In the genomic region with DNA sequence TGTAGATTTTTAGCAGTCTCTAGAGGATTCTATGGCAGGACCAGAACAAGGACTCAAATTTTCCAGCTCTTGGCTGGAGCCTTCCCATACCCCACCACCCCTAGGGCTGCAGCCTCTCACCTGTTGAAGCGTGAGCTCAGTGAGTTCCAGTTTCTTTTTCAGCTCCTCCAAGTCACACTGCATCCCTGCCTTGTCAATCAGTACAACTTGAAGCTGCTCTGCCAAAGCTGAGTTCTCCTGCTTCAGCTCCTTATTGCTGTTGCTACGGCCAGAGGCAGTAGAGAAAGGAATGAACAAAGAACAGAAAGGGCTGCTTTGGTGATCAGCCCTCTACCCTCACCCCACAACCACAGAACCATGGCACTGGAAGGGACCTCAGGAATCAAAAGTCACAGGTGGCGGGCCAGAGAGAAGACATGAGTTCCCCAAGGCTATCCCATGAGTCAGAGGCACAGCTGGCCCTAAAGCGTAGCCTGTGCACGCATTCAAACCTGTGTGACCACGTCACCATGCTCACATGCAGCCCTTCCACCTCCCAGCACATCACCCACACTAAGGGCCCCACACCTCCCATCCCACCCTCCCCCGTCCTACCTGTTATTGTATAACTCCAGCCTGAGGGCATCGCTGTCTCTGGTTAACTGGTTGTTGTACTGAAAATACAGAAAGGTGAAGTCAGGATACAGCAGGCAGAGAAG, we compare ENCODE assay signal across 27 cellular contexts.
A peak's percentile ranks its signal among the peaks of the same experiment; 100 is the strongest.
DNase-seq lines count a peak whose midpoint lies in the region; ATAC-seq and TF ChIP-seq lines count a peak whose summit lies in the region.
"Had no signal": no experiment of that assay in that cellular context is flagged by ENCODE, and none has a peak within 500 bp of the region (broad histone marks: within the 10 kb centered on the region; RNA-seq: fewer than 3 reads in every experiment).

No MANE protein-coding gene starts in this region.

- no peak overlapping the region for H2AK5ac ChIP-seq in mesendoderm (ENCODE audit: low read length)
- no peak overlapping the region for H2AK5ac ChIP-seq in H9 (ENCODE audit: insufficient read length, low read length)

- no peak overlapping the region for H3T11ph ChIP-seq in H9 (ENCODE audit: low read length)

- H2BK20ac ChIP-seq in H9 (ENCODE audit: low read depth, low read length, poor library complexity, severe bottlenecking), result no peak overlapping the region

- no peak overlapping the region for H2BK15ac ChIP-seq in mesendoderm (replicated peaks; ENCODE audit: low read depth)
- no peak overlapping the region for H2BK15ac ChIP-seq in H9 (ENCODE audit: low read depth, low read length)

- no peak for TF ChIP-seq POLR2A in breast epithelium (IDR thresholded peaks at IDR 0.05)

- H3K4me3 ChIP-seq in breast epithelium, result no peak overlapping the region
- peak overlapping the region; percentile 40 for H3K4me3 ChIP-seq in epithelial cell of proximal tubule (ENCODE audit: low read depth, low read length)
- no peak overlapping the region for H3K4me3 ChIP-seq in mesendoderm (ENCODE audit: low read length)
- H3K4me3 ChIP-seq: left ventricle myocardium inferior, psoas muscle, thoracic aorta had no signal

- H3K4me2 ChIP-seq in mesendoderm (ENCODE audit: low read length) (no peak overlapping the region), H9 (ENCODE audit: insufficient read depth, insufficient read length, low read length) (no peak overlapping the region)
- H3K4me2 ChIP-seq: SK-N-SH had no signal

- no peak for ATAC-seq in HG03571 (IDR thresholded peaks at IDR 0.05; ENCODE audit: unreplicated experiment)
- ATAC-seq: activated T-helper 17 cell treated with anti-CD3 and anti-CD28 coated beads, Interleukin-2, amount 50 U/mL, for 72 hours; psoas muscle; stimulated activated naive B cell treated with anti-CD40 and anti-IgM and Interleukin-4, amounts not matched to agents 10 μg/mL and 1 μg/mL and 100 μg/mL, for 72 hours had no signal

- H3K9me3 ChIP-seq in breast epithelium (no peaks in the 10 kb centered on the region), H9 (ENCODE audit: control insufficient read depth, low read depth, low read length) (no peaks in the 10 kb centered on the region)
- H3K9me3 ChIP-seq: left ventricle myocardium inferior, psoas muscle, SK-N-SH, thoracic aorta had no signal

- H3K9me3 Mint-ChIP-seq in MCF 10A (ENCODE audit: unreplicated experiment), result no peaks in the 10 kb centered on the region
- no peaks in the 10 kb centered on the region for H3K9me3 Mint-ChIP-seq in H9
- H3K9me3 Mint-ChIP-seq: activated T-helper 17 cell treated with anti-CD3 and anti-CD28 coated beads, Interleukin-2, amount 50 U/mL, for 72 hours; CD4-positive, alpha-beta memory T cell; stimulated activated naive B cell treated with anti-CD40 and anti-IgM and Interleukin-4, amounts not matched to agents 10 μg/mL and 1 μg/mL and 100 μg/mL, for 72 hours had no signal

- H3K4me1 Mint-ChIP-seq in MCF 10A (ENCODE audit: insufficient read depth, unreplicated experiment) (peaks cover 10% of the 10 kb centered on the region), H9 (peaks cover 4 to 11% of the 10 kb centered on the region in 2 experiments)
- H3K4me1 Mint-ChIP-seq: activated T-helper 17 cell treated with anti-CD3 and anti-CD28 coated beads, Interleukin-2, amount 50 U/mL, for 72 hours; CD4-positive, alpha-beta memory T cell; stimulated activated naive B cell treated with anti-CD40 and anti-IgM and Interleukin-4, amounts not matched to agents 10 μg/mL and 1 μg/mL and 100 μg/mL, for 72 hours had no signal

- H3K36me3 Mint-ChIP-seq in MCF 10A (ENCODE audit: insufficient read depth, unreplicated experiment) (no peaks in the 10 kb centered on the region), H9 (ENCODE audit: insufficient read depth in 1 of 3, low read depth in 3 of 3) (no peaks in the 10 kb centered on the region)
- H3K36me3 Mint-ChIP-seq: activated naive CD8-positive, alpha-beta T cell; CD4-positive, alpha-beta memory T cell; stimulated activated naive B cell treated with anti-CD40 and anti-IgM and Interleukin-4, amounts not matched to agents 10 μg/mL and 1 μg/mL and 100 μg/mL, for 72 hours had no signal

- no peak overlapping the region for H4K5ac ChIP-seq in mesendoderm (ENCODE audit: low read length)
- H4K5ac ChIP-seq in H9 (ENCODE audit: insufficient read length, low read depth, low read length), result no peak overlapping the region

- H3K23ac ChIP-seq in mesendoderm (ENCODE audit: low read length) (no peak overlapping the region), H9 (ENCODE audit: insufficient read length, low read depth, low read length) (no peak overlapping the region)

- H4K8ac ChIP-seq in mesendoderm (ENCODE audit: low read depth, low read length), result no peak overlapping the region
- no peak overlapping the region for H4K8ac ChIP-seq in H9 (replicated peaks; ENCODE audit: insufficient read length, low read depth, low read length)

- H2BK5ac ChIP-seq in mesendoderm (ENCODE audit: low read length) (no peak overlapping the region), H9 (ENCODE audit: insufficient read length, low read length) (no peak overlapping the region)

- H3K27ac ChIP-seq in breast epithelium (no peak overlapping the region), mesendoderm (ENCODE audit: low read depth, low read length) (no peak overlapping the region), H9 (ENCODE audit: insufficient read length, low read depth, low read length) (no peak overlapping the region)
- H3K27ac ChIP-seq: left ventricle myocardium inferior, psoas muscle, thoracic aorta, VCaP had no signal

- no TSS peak for BruUV-seq in MCF 10A (replicated peaks; lab: Mats Ljungman, UMichigan)

- H3K4ac ChIP-seq in mesendoderm (ENCODE audit: low read depth, low read length), result no peak overlapping the region
- no peak overlapping the region for H3K4ac ChIP-seq in H9 (ENCODE audit: low read depth, low read length)

- H3K27me3 ChIP-seq in breast epithelium (no peaks in the 10 kb centered on the region), mesendoderm (ENCODE audit: insufficient read depth, low read length, poor library complexity) (no peaks in the 10 kb centered on the region), H9 (ENCODE audit: insufficient read depth, low read length) (no peaks in the 10 kb centered on the region)

- no CpG with 5 or more reads among the region's 8 CpGs for WGBS in mesendoderm (ENCODE audit: extremely low coverage, insufficient coverage, low lambda C conversion rate)
- no CpG with 5 or more reads among the region's 8 CpGs for WGBS in H9 (ENCODE audit: extremely low coverage, insufficient read length, low lambda C conversion rate)

- no peak overlapping the region for H3K4me3 Mint-ChIP-seq in MCF 10A (ENCODE audit: unreplicated experiment)
- H3K4me3 Mint-ChIP-seq in H9, result no peak overlapping the region; a peak in 1 of 5 replicates
- H3K4me3 Mint-ChIP-seq: activated naive CD8-positive, alpha-beta T cell; activated T-helper 17 cell treated with anti-CD3 and anti-CD28 coated beads, Interleukin-2, amount 50 U/mL, for 72 hours; stimulated activated naive B cell treated with anti-CD40 and anti-IgM and Interleukin-4, amounts not matched to agents 10 μg/mL and 1 μg/mL and 100 μg/mL, for 72 hours had no signal

- H3K56ac ChIP-seq in mesendoderm (ENCODE audit: low read length), result no peak overlapping the region
- H3K56ac ChIP-seq in H9 (ENCODE audit: insufficient read length, low read depth, low read length), result no peak overlapping the region

- H3K4me1 ChIP-seq in breast epithelium (no peaks in the 10 kb centered on the region), mesendoderm (ENCODE audit: control insufficient read depth, low read depth, low read length) (no peaks in the 10 kb centered on the region), H9 (ENCODE audit: insufficient read depth, low read length) (no peaks in the 10 kb centered on the region)
- H3K4me1 ChIP-seq: left ventricle myocardium inferior, psoas muscle had no signal

- DNase-seq in MCF 10A (ENCODE audit: unreplicated experiment), result peak; percentile 25
- no peak for DNase-seq in breast epithelium (ENCODE audit: low spot score in 2 of 2)
- peak; percentile 36 for DNase-seq in epithelial cell of proximal tubule (ENCODE audit: low read depth)
- DNase-seq in mesendoderm, result peak; percentile 4
- no peak for DNase-seq in COR-L47 (lab: John Stamatoyannopoulos, UW)
- DNase-seq in HCEC 1CT, result no peak
- no peak for DNase-seq in H9
- DNase-seq: 8988T; activated CD4-positive, alpha-beta T cell treated with anti-CD3 and anti-CD28 coated beads, Interleukin-2, amount 50 U/mL, for 1 hour; CD4-positive, alpha-beta memory T cell; DMS53; effector CD4-positive, alpha-beta T cell; Kasumi-1; left ventricle myocardium inferior; NCI-H1092 treated with DMSO at 0.1 percent for 48 hours; NCI-H2107; NCI-H510A; psoas muscle; SK-N-SH; small intestine; stimulated activated CD4-positive, alpha-beta T cell treated with anti-CD3 and anti-CD28 coated beads, Interleukin-2, amount 100 ng/mL, for 48 hours; stimulated activated naive B cell treated with anti-CD40 and anti-IgM and Interleukin-4, amounts not matched to agents 10 μg/mL and 1 μg/mL and 100 μg/mL, for 72 hours had no signal

- no peak overlapping the region for H2BK120ac ChIP-seq in mesendoderm (ENCODE audit: low read depth, low read length)
- no peak overlapping the region for H2BK120ac ChIP-seq in H9 (ENCODE audit: low read depth, low read length, poor library complexity, severe bottlenecking)

- no peaks in the 10 kb centered on the region for H3K23me2 ChIP-seq in H9 (ENCODE audit: insufficient read length, low read depth, low read length, poor library complexity, severe bottlenecking)

- no peak overlapping the region for H2AFZ ChIP-seq in H9 (ENCODE audit: low read length)

- CTCF ChIA-PET in MCF 10A (lab: Yijun Ruan, JAX), result no interaction called here

- H2BK12ac ChIP-seq in H9 (ENCODE audit: insufficient read length, low read depth, low read length), result no peak overlapping the region

- H4K91ac ChIP-seq in H9 (ENCODE audit: insufficient read length, low read depth, low read length), result no peak overlapping the region

- H3K36me3 ChIP-seq in breast epithelium, result no peaks in the 10 kb centered on the region
- no peaks in the 10 kb centered on the region for H3K36me3 ChIP-seq in mesendoderm (ENCODE audit: control insufficient read depth, insufficient read depth, low read length)
- H3K36me3 ChIP-seq: left ventricle myocardium inferior, thoracic aorta had no signal

- peaks cover 22% of the 10 kb centered on the region for H3K27me3 Mint-ChIP-seq in MCF 10A (ENCODE audit: insufficient read depth, unreplicated experiment)
- H3K27me3 Mint-ChIP-seq in H9 (ENCODE audit: low read depth), result peaks cover 10% of the 10 kb centered on the region
- H3K27me3 Mint-ChIP-seq: activated naive CD8-positive, alpha-beta T cell had no signal

- H3K79me1 ChIP-seq in mesendoderm (ENCODE audit: low read length) (no peaks in the 10 kb centered on the region), H9 (ENCODE audit: insufficient read depth, low read depth, low read length, poor library complexity, severe bottlenecking) (no peaks in the 10 kb centered on the region)

- no peaks in the 10 kb centered on the region for H3K79me2 ChIP-seq in mesendoderm (ENCODE audit: control insufficient read depth, insufficient read depth, low read length)
- H3K79me2 ChIP-seq in H9 (ENCODE audit: insufficient read depth, low read length), result no peaks in the 10 kb centered on the region

- no peak overlapping the region for H3K18ac ChIP-seq in mesendoderm (ENCODE audit: low read length)
- H3K18ac ChIP-seq in H9 (ENCODE audit: insufficient read length, low read depth, low read length), result no peak overlapping the region

- no peak overlapping the region for H3K14ac ChIP-seq in H9 (ENCODE audit: insufficient read depth, low read length)

- intact Hi-C loops in MCF 10A (cut with micrococcal nuclease) (no loop called here), breast epithelium (cut with DNase I; ENCODE audit: low total_unique reads) (no loop called here)

- no peaks in the 10 kb centered on the region for H4K20me1 ChIP-seq in H9 (ENCODE audit: control insufficient read depth, insufficient read depth, insufficient read length)

- POLR2A ChIA-PET in MCF 10A (lab: Yijun Ruan, JAX), result interaction anchor here (0.9 kb wide), 1 partner anchor 103 kb away, joined by 3 read pairs; no protein-coding TSS in a partner anchor

- no peak overlapping the region for H3K9ac ChIP-seq in mesendoderm (ENCODE audit: low read length)
- H3K9ac ChIP-seq in H9 (ENCODE audit: extremely low read depth, insufficient read length, low read length), result no peak overlapping the region
- H3K9ac ChIP-seq: SK-N-SH had no signal

- TF ChIP-seq CTCF in MCF 10A (IDR thresholded peaks at IDR 0.05; ENCODE audit: unreplicated experiment) (no peak), breast epithelium (IDR thresholded peaks at IDR 0.05) (no peak), epithelial cell of proximal tubule (conservative IDR thresholded peaks at IDR 0.05; ENCODE audit: low read depth, low read length) (no peak), H9 (conservative IDR thresholded peaks at IDR 0.05) (no peak)

- H3K27ac Mint-ChIP-seq in MCF 10A (ENCODE audit: low read depth, unreplicated experiment), result peak overlapping the region; percentile 17
- no peak overlapping the region for H3K27ac Mint-ChIP-seq in H9
- H3K27ac Mint-ChIP-seq: activated naive CD8-positive, alpha-beta T cell; activated T-helper 17 cell treated with anti-CD3 and anti-CD28 coated beads, Interleukin-2, amount 50 U/mL, for 72 hours; CD4-positive, alpha-beta memory T cell; stimulated activated naive B cell treated with anti-CD40 and anti-IgM and Interleukin-4, amounts not matched to agents 10 μg/mL and 1 μg/mL and 100 μg/mL, for 72 hours had no signal

Comparison
In these comparisons a context has a peak if more than half of its experiments do, and no peak if none do; other contexts are left out.
1. DNase-seq: peak in MCF 10A (single experiment), epithelial cell of proximal tubule (single experiment) and mesendoderm (single experiment); none in breast epithelium (0 of 2), COR-L47 (single experiment), HCEC 1CT (single experiment) and H9 (single experiment).